23 cellular contexts compared by ENCODE assay signal in genomic region chr1:221541296-221541695, GRCh38.
DNase-seq lines count a peak whose midpoint lies in the region; ATAC-seq, FAIRE-seq and TF ChIP-seq lines count a peak whose summit lies in the region.
"Had no signal": no experiment of that assay in that cellular context is flagged by ENCODE, and none has a peak within 500 bp of the region (broad histone marks: within the 10 kb centered on the region; RNA-seq: fewer than 3 reads in every experiment).

No MANE protein-coding gene starts in this region.

- no peaks in the 10 kb centered on the region for H3K9me3 Mint-ChIP-seq in CD8-positive, alpha-beta T cell
- H3K9me3 Mint-ChIP-seq: GM23338, HFFc6, IgD-negative memory B cell had no signal

- H2BK20ac ChIP-seq in H1 (ENCODE audit: low read length), result no peak overlapping the region

- H4K91ac ChIP-seq in H1 (replicated peaks; ENCODE audit: insufficient read length, low read length), result no peak overlapping the region

- no peak overlapping the region for H2AK5ac ChIP-seq in H1 (ENCODE audit: low read depth, low read length)

- no peak overlapping the region for H2BK5ac ChIP-seq in H1 (ENCODE audit: low read depth, low read length)

- H3K79me2 ChIP-seq in H1 (ENCODE audit: control insufficient read depth in 1 of 2, insufficient read depth in 2 of 2, low read length in 2 of 2) (no peaks in the 10 kb centered on the region), osteoblast (ENCODE audit: insufficient read depth, low read length) (no peaks in the 10 kb centered on the region)

- H3K4me3 ChIP-seq in H1 (ENCODE audit: extremely low read depth in 1 of 4, insufficient read depth in 2 of 4, low read depth in 3 of 4, low read length in 4 of 4), result no peak overlapping the region
- no peak overlapping the region for H3K4me3 ChIP-seq in osteoblast (ENCODE audit: insufficient read depth, low read length)
- no peak overlapping the region for H3K4me3 ChIP-seq in CD8-positive, alpha-beta T cell (ENCODE audit: low read depth, low read length)
- H3K4me3 ChIP-seq: GM23338 had no signal

- 94% methylated on average over 5 of the region's 5 CpGs; no CpG with 5 or more reads in 1 of the 2 experiments for whole genome bisulfite sequencing in H1 (ENCODE audit: extremely low coverage in 1 of 2, insufficient coverage in 1 of 2, insufficient read length in 1 of 2, insufficient replicate concordance in 2 of 2, low coverage in 1 of 2, low lambda C conversion rate in 2 of 2, missing lambda C conversion rate in 1 of 2), 2 experiments

- no peaks in the 10 kb centered on the region for H3K23me2 ChIP-seq in H1 (ENCODE audit: low read depth, low read length)

- peak; percentile 19 for DNase-seq in M059J (ENCODE audit: low read depth)
- DNase-seq in H1 (ENCODE audit: low read depth in 1 of 2, low spot score in 2 of 2), result no peak
- DNase-seq in osteoblast (ENCODE audit: insufficient read length, low spot score, missing footprints), result no peak
- no peak for DNase-seq in CD8-positive, alpha-beta T cell
- DNase-seq in T1000 (lab: John Stamatoyannopoulos, UW), result no peak
- DNase-seq in SW480 (ENCODE audit: low spot score), result no peak
- DNase-seq in activated naive CD4-positive, alpha-beta T cell (lab: John Stamatoyannopoulos, UW), result no peak
- DNase-seq: ACHN; BE2C; C1 segment of cervical spinal cord; Caco-2; CD4-positive, CD25-positive, alpha-beta regulatory T cell; H7; HFFc6 had no signal

- no peak for TF ChIP-seq EP300 in H1 (IDR thresholded peaks at IDR 0.05; ENCODE audit: borderline replicate concordance in 1 of 2, low read depth in 2 of 2, low read length in 2 of 2)

- H3K4me1 Mint-ChIP-seq in CD8-positive, alpha-beta T cell (ENCODE audit: low read depth), result no peaks in the 10 kb centered on the region
- H3K4me1 Mint-ChIP-seq: CD4-positive, CD25-positive, alpha-beta regulatory T cell; IgD-negative memory B cell had no signal

- no peak overlapping the region for H3K18ac ChIP-seq in H1 (ENCODE audit: extremely low read depth, low read length)

- no peak overlapping the region for H4K8ac ChIP-seq in H1 (ENCODE audit: extremely low read depth, insufficient read depth, low read length)

- no peak overlapping the region for H3K56ac ChIP-seq in H1 (replicated peaks; ENCODE audit: insufficient read length, low read depth, low read length)

- H3K9me3 ChIP-seq in H1 (ENCODE audit: insufficient read depth in 2 of 2, low read depth in 1 of 2, low read length in 1 of 2) (no peaks in the 10 kb centered on the region), osteoblast (ENCODE audit: low read depth, low read length) (no peaks in the 10 kb centered on the region)
- H3K9me3 ChIP-seq in CD8-positive, alpha-beta T cell (ENCODE audit: low read length), result no peaks in the 10 kb centered on the region
- H3K9me3 ChIP-seq: BE2C, Caco-2 had no signal

- peaks cover 31% of the 10 kb centered on the region for H3K27me3 Mint-ChIP-seq in CD8-positive, alpha-beta T cell (ENCODE audit: low read depth)

- H3K79me1 ChIP-seq in H1 (ENCODE audit: low read depth, low read length), result no peaks in the 10 kb centered on the region

- H3K14ac ChIP-seq in H1 (ENCODE audit: insufficient read length), result no peak overlapping the region

- intact Hi-C loops in CD8-positive, alpha-beta T cell (cut with DNase I, micrococcal nuclease), result loop anchor here (5.0 to 10.0 kb wide), 4 partner anchors 201 to 914 kb away; partner anchors contain the start of gene DUSP10 (in 2 of the 2)

- no peak for TF ChIP-seq RAD21 in H1 (IDR thresholded peaks at IDR 0.05 in 1 of 2, conservative IDR thresholded peaks at IDR 0.05 in 1 of 2; ENCODE audit: low read depth in 2 of 2, low read length in 2 of 2)

- H3K27me3 ChIP-seq in H1 (replicated peaks in 1 of 4; ENCODE audit: control insufficient read depth in 3 of 4, extremely low read depth in 1 of 4, insufficient read depth in 3 of 4, low read length in 3 of 4) (no peaks in the 10 kb centered on the region), osteoblast (ENCODE audit: insufficient read depth, low read length) (no peaks in the 10 kb centered on the region)
- no peaks in the 10 kb centered on the region for H3K27me3 ChIP-seq in CD8-positive, alpha-beta T cell (ENCODE audit: insufficient read depth, low read length)
- H3K27me3 ChIP-seq: BE2C had no signal

- H2BK15ac ChIP-seq in H1 (ENCODE audit: low read length), result 0 out of 2 replicates have a peak overlapping the region, but pooled peaks have one; percentile 61

- H2BK120ac ChIP-seq in H1 (replicated peaks; ENCODE audit: low read depth, low read length), result no peak overlapping the region

- H3K36me3 Mint-ChIP-seq in CD8-positive, alpha-beta T cell, result no peaks in the 10 kb centered on the region
- H3K36me3 Mint-ChIP-seq: CD4-positive, CD25-positive, alpha-beta regulatory T cell; IgD-negative memory B cell had no signal

- no peak overlapping the region for H3K4me3 Mint-ChIP-seq in CD8-positive, alpha-beta T cell
- H3K4me3 Mint-ChIP-seq: CD4-positive, CD25-positive, alpha-beta regulatory T cell; GM23338; HFFc6; IgD-negative memory B cell had no signal

- H2BK12ac ChIP-seq in H1 (ENCODE audit: low read depth, low read length), result no peak overlapping the region

- no peak for ATAC-seq in CD8-positive, alpha-beta T cell
- ATAC-seq: GM23338, HCT116 had no signal

- no peak for FAIRE-seq in H1 (lab: Jason Lieb, UNC)
- FAIRE-seq: A204.1, D721Med, G401.6, GM12892, GM18507 had no signal

- CTCF ChIA-PET in H1 (lab: Charles Lee; ENCODE audit: partially characterized antibody), result interaction anchor here (0.8 to 1.4 kb wide), 2 partner anchors 16 to 171 kb away, joined by 3 to 4 read pairs; no protein-coding TSS in a partner anchor
- CTCF ChIA-PET in CD8-positive, alpha-beta T cell (lab: Charles Lee), result no interaction called here

- no peaks in the 10 kb centered on the region for H3K36me3 ChIP-seq in H1 (ENCODE audit: control insufficient read depth in 2 of 4, insufficient read depth in 4 of 4, low read length in 3 of 4)
- H3K36me3 ChIP-seq in osteoblast (ENCODE audit: insufficient read depth, low read length), result no peaks in the 10 kb centered on the region
- no peaks in the 10 kb centered on the region for H3K36me3 ChIP-seq in CD8-positive, alpha-beta T cell (ENCODE audit: insufficient read depth, low read length)
- H3K36me3 ChIP-seq: BE2C had no signal

- TF ChIP-seq CTCF in H1 (IDR thresholded peaks at IDR 0.05; ENCODE audit: control extremely low read depth in 1 of 3, insufficient read depth in 1 of 3, low read depth in 1 of 3, low read length in 3 of 3), result no peak
- TF ChIP-seq CTCF in osteoblast (IDR thresholded peaks at IDR 0.05; ENCODE audit: extremely low read depth, low read depth, low read length), result no peak
- no peak for TF ChIP-seq CTCF in CD8-positive, alpha-beta T cell (IDR thresholded peaks at IDR 0.05)

- no peak overlapping the region for H3K4ac ChIP-seq in H1 (replicated peaks; ENCODE audit: insufficient read length, low read depth, low read length)

- no peak overlapping the region for H3K4me2 ChIP-seq in H1 (ENCODE audit: insufficient read depth in 1 of 2, low read depth in 2 of 2, low read length in 2 of 2)
- no peak overlapping the region for H3K4me2 ChIP-seq in osteoblast (ENCODE audit: insufficient read depth, low read length)
- H3K4me2 ChIP-seq: GM23338 had no signal

- TF ChIP-seq POLR2A in H1 (IDR thresholded peaks at IDR 0.05; ENCODE audit: control extremely low read depth in 1 of 2, low read depth in 2 of 2, low read length in 2 of 2), result no peak

- no peaks in the 10 kb centered on the region for H4K20me1 ChIP-seq in H1 (replicated peaks in 1 of 2; ENCODE audit: control insufficient read depth in 1 of 2, insufficient read depth in 2 of 2, low read length in 2 of 2)
- no peaks in the 10 kb centered on the region for H4K20me1 ChIP-seq in osteoblast (ENCODE audit: insufficient read depth, low read length)

- H3K9ac ChIP-seq in H1 (replicated peaks in 1 of 4; ENCODE audit: extremely low read depth in 1 of 4, low read depth in 3 of 4, low read length in 3 of 4), result no peak overlapping the region

- no peak overlapping the region for H4K5ac ChIP-seq in H1 (ENCODE audit: insufficient read length, low read depth, low read length)

- H2AFZ ChIP-seq in H1 (ENCODE audit: low read length) (no peak overlapping the region), osteoblast (ENCODE audit: low read length) (peak overlapping the region; percentile 5)
- H2AFZ ChIP-seq: GM23338 had no signal

- no peak overlapping the region for H3K23ac ChIP-seq in H1 (ENCODE audit: insufficient read length)

- POLR2A ChIA-PET in H1 (lab: Charles Lee; ENCODE audit: partially characterized antibody), result no interaction called here
- POLR2A ChIA-PET in CD8-positive, alpha-beta T cell (lab: Charles Lee), result no interaction called here

- peaks cover 0 to 4% (median 2%) of the 10 kb centered on the region in 4 experiments; a peak in 3 of 7 replicates for H3K4me1 ChIP-seq in H1 (replicated peaks in 1 of 4; ENCODE audit: control insufficient read depth in 3 of 4, insufficient read depth in 4 of 4, low read length in 3 of 4)
- no peaks in the 10 kb centered on the region for H3K4me1 ChIP-seq in osteoblast (ENCODE audit: insufficient read depth, low read length)
- H3K4me1 ChIP-seq in CD8-positive, alpha-beta T cell (ENCODE audit: insufficient read depth, low read length), result no peaks in the 10 kb centered on the region
- H3K4me1 ChIP-seq: BE2C, Caco-2 had no signal

- H3K27ac ChIP-seq in H1 (ENCODE audit: low read depth, low read length) (no peak overlapping the region), osteoblast (ENCODE audit: low read depth, low read length) (no peak overlapping the region)
- H3K27ac ChIP-seq in CD8-positive, alpha-beta T cell (ENCODE audit: low read depth, low read length), result no peak overlapping the region
- H3K27ac ChIP-seq: HL-60 had no signal

- H3K27ac Mint-ChIP-seq in CD8-positive, alpha-beta T cell, result no peak overlapping the region
- H3K27ac Mint-ChIP-seq: CD4-positive, CD25-positive, alpha-beta regulatory T cell; GM23338; HFFc6; IgD-negative memory B cell had no signal

TF ChIP-seq in H1, 55 proteins besides CTCF, POLR2A, EP300 and RAD21 (continues in another document):
- no peak for TF ChIP-seq RNF2 (IDR thresholded peaks at IDR 0.05; ENCODE audit: borderline replicate concordance, low read depth, low read length, missing control alignments, poor library complexity, severe bottlenecking)
- no peak for TF ChIP-seq CREB1 (IDR thresholded peaks at IDR 0.05)
